14 cellular contexts compared by ENCODE assay signal in genomic region chr14:102749833-102750775, GRCh38.
A peak's percentile ranks its signal among the peaks of the same experiment; 100 is the strongest.
DNase-seq lines count a peak whose midpoint lies in the region; ATAC-seq and TF ChIP-seq lines count a peak whose summit lies in the region.
"Had no signal": no experiment of that assay in that cellular context is flagged by ENCODE, and none has a peak within 500 bp of the region (broad histone marks: within the 10 kb centered on the region; RNA-seq: fewer than 3 reads in every experiment).

No MANE protein-coding gene starts in this region.

- no peak for ATAC-seq in GM21367 (IDR thresholded peaks at IDR 0.05; ENCODE audit: unreplicated experiment)
- no peak for ATAC-seq in HG03045 (IDR thresholded peaks at IDR 0.05; ENCODE audit: unreplicated experiment)
- ATAC-seq: activated CD4-positive, alpha-beta T cell treated with anti-CD3 and anti-CD28 coated beads for 36 hours; activated naive CD4-positive, alpha-beta T cell treated with anti-CD3 and anti-CD28 coated beads, Interleukin-2, amount 50 U/mL, for 72 hours had no signal

- peak overlapping the region; percentile 24; the same call in 1 of the 2 replicates for H3K27ac ChIP-seq in VCaP
- H3K27ac ChIP-seq: left ventricle myocardium inferior, prostate gland had no signal

- TF ChIP-seq CTCF in VCaP (conservative IDR thresholded peaks at IDR 0.05) = no peak

- peak; percentile 3 for DNase-seq in NCI-H2029 (lab: John Stamatoyannopoulos, UW)
- DNase-seq in NCI-H2029 treated with DMSO at 0.1 percent for 48 hours (lab: John Stamatoyannopoulos, UW) = no peak
- DNase-seq in NCI-H2171 treated with DMSO at 0.1 percent for 48 hours (lab: John Stamatoyannopoulos, UW) = peak; percentile 65
- DNase-seq in retina = peak; percentile 65
- no peak for DNase-seq in UCSD-AML1 (lab: John Stamatoyannopoulos, UW; ENCODE audit: unreplicated experiment)
- DNase-seq: activated CD4-positive, alpha-beta T cell treated with anti-CD3 and anti-CD28 coated beads for 36 hours; activated CD8-positive, alpha-beta memory T cell treated with anti-CD3 and anti-CD28 coated beads, Interleukin-2, amount 50 U/mL, for 48 hours; effector CD4-positive, alpha-beta T cell; left ventricle myocardium inferior had no signal

Comparison
In these comparisons a context has a peak if more than half of its experiments do, and no peak if none do; other contexts are left out.
1. DNase-seq: peak in NCI-H2029 (single experiment), NCI-H2171 treated with DMSO at 0.1 percent for 48 hours (single experiment) and retina (single experiment); none in NCI-H2029 treated with DMSO at 0.1 percent for 48 hours (single experiment) and UCSD-AML1 (single experiment).